In the genomic region with DNA sequence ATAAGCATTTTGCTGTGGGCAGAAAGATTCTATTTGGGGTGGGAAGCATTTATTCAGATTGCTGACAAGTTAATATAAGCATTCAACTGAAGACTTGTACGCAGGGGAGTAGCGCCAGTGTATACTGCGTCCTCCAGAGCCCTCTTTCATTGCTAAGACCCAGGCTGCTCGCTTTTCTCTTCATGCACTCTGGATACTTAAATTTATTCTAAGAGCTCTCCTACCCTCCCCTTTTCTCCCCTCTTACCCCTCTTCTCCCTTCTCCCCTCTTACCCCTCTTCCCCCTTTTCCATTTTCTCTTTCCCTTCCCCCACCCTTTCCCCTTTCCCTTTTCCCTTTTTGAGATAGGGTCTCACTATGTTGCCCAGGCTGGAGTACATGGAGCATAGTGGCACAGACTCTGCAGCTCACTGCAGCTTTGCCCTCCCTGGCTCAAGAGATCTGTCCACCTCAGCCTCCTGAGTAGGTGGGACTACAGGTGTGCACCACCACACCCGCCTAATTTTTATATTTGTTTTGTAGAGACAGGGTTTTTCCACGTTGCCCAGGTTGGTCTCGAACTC, we compare ENCODE assay signal across 24 cellular contexts.
DNase-seq lines count a peak whose midpoint lies in the region; ATAC-seq and TF ChIP-seq lines count a peak whose summit lies in the region.
"Had no signal": no experiment of that assay in that cellular context is flagged by ENCODE, and none has a peak within 500 bp of the region (broad histone marks: within the 10 kb centered on the region; RNA-seq: fewer than 3 reads in every experiment).

No MANE protein-coding gene starts in this region.

- H3K4me3 ChIP-seq in DOHH2 (ENCODE audit: low read length) (no peak overlapping the region), adipocyte (ENCODE audit: low read length) (peak overlapping the region; percentile 44), right lobe of liver (no peak overlapping the region), GM23338 (no peak overlapping the region)
- H3K4me3 ChIP-seq: lower lobe of right lung, psoas muscle had no signal

- peaks cover 98% of the 10 kb centered on the region for H3K4me1 Mint-ChIP-seq in stimulated activated memory B cell treated with anti-CD40 and anti-IgM and Interleukin-4, amounts not matched to agents 10 μg/mL and 1 μg/mL and 100 μg/mL, for 72 hours
- peaks cover 28% of the 10 kb centered on the region for H3K4me1 Mint-ChIP-seq in GM23338
- no peaks in the 10 kb centered on the region for H3K4me1 Mint-ChIP-seq in activated CD8-positive, alpha-beta T cell treated with anti-CD3 and anti-CD28 coated beads, Interleukin-2, amount 10 ng/mL, durations not matched to agents 7 days and 5 days (ENCODE audit: low read depth)
- H3K4me1 Mint-ChIP-seq in activated T-cell treated with anti-CD3 and anti-CD28 coated beads, Interleukin-2, amount 50 U/mL, for 4 hours (ENCODE audit: low read depth): no peaks in the 10 kb centered on the region
- H3K4me1 Mint-ChIP-seq: activated naive CD8-positive, alpha-beta T cell treated with anti-CD3 and anti-CD28 coated beads, Interleukin-2, amount 10 ng/mL, durations not matched to agents 7 days and 5 days; naive thymus-derived CD4-positive, alpha-beta T cell had no signal

- H3K79me2 ChIP-seq in DOHH2 (ENCODE audit: control insufficient read depth, low read length) (peaks cover 100% of the 10 kb centered on the region), GM23338 (replicated peaks; ENCODE audit: insufficient read depth) (peaks cover 3% of the 10 kb centered on the region; the same call in 1 of the 2 replicates)

- WGBS in right lobe of liver (ENCODE audit: insufficient coverage, low coverage, low lambda C conversion rate, missing lambda C conversion rate): 88% methylated on average over 5 of the region's 7 CpGs

- no peak for TF ChIP-seq CTCF in DOHH2 (IDR thresholded peaks at IDR 0.05; ENCODE audit: low read depth, low read length, poor library complexity, severe bottlenecking)
- no peak for TF ChIP-seq CTCF in right lobe of liver (IDR thresholded peaks at IDR 0.05)
- no peak for TF ChIP-seq CTCF in GM23338 (conservative IDR thresholded peaks at IDR 0.05; ENCODE audit: low read depth in 2 of 2)

- H3K27me3 ChIP-seq in DOHH2 (ENCODE audit: control insufficient read depth, low read length): no peaks in the 10 kb centered on the region
- H3K27me3 ChIP-seq in adipocyte (replicated peaks; ENCODE audit: control insufficient read depth, insufficient read depth, low read length): no peaks in the 10 kb centered on the region
- H3K27me3 ChIP-seq in right lobe of liver: no peaks in the 10 kb centered on the region
- no peaks in the 10 kb centered on the region for H3K27me3 ChIP-seq in GM23338 (ENCODE audit: insufficient read depth)

- peaks cover 47% of the 10 kb centered on the region for H3F3A ChIP-seq in DOHH2 (ENCODE audit: control insufficient read depth, insufficient read depth)
- H3F3A ChIP-seq in GM23338 (replicated peaks; ENCODE audit: low read depth): no peaks in the 10 kb centered on the region

- H3K4me3 Mint-ChIP-seq in stimulated activated memory B cell treated with anti-CD40 and anti-IgM and Interleukin-4, amounts not matched to agents 10 μg/mL and 1 μg/mL and 100 μg/mL, for 72 hours: no peak overlapping the region
- no peak overlapping the region for H3K4me3 Mint-ChIP-seq in GM23338
- H3K4me3 Mint-ChIP-seq in activated CD8-positive, alpha-beta T cell treated with anti-CD3 and anti-CD28 coated beads, Interleukin-2, amount 10 ng/mL, durations not matched to agents 7 days and 5 days: no peak overlapping the region
- no peak overlapping the region for H3K4me3 Mint-ChIP-seq in activated T-cell treated with anti-CD3 and anti-CD28 coated beads, Interleukin-2, amount 50 U/mL, for 4 hours
- H3K4me3 Mint-ChIP-seq: activated naive CD8-positive, alpha-beta T cell treated with anti-CD3 and anti-CD28 coated beads, Interleukin-2, amount 10 ng/mL, durations not matched to agents 7 days and 5 days; CD8-positive, alpha-beta T cell; naive thymus-derived CD4-positive, alpha-beta T cell had no signal

- no peaks in the 10 kb centered on the region for H4K20me1 ChIP-seq in DOHH2 (ENCODE audit: control insufficient read depth, insufficient read depth, low read depth, low read length)
- no peaks in the 10 kb centered on the region for H4K20me1 ChIP-seq in GM23338 (replicated peaks; ENCODE audit: insufficient read depth)

- H2AFZ ChIP-seq in GM23338: no peak overlapping the region

- H3K27ac ChIP-seq in DOHH2 (ENCODE audit: low read depth, low read length) (peak overlapping the region; percentile 92), right lobe of liver (peak overlapping the region; percentile 58 to 91 (median 84)), GM23338 (ENCODE audit: low read depth) (no peak overlapping the region)
- H3K27ac ChIP-seq: lower lobe of right lung, psoas muscle had no signal

- peak overlapping the region; percentile 92 for H3K27ac Mint-ChIP-seq in stimulated activated memory B cell treated with anti-CD40 and anti-IgM and Interleukin-4, amounts not matched to agents 10 μg/mL and 1 μg/mL and 100 μg/mL, for 72 hours
- no peak overlapping the region for H3K27ac Mint-ChIP-seq in GM23338
- H3K27ac Mint-ChIP-seq in activated CD8-positive, alpha-beta T cell treated with anti-CD3 and anti-CD28 coated beads, Interleukin-2, amount 10 ng/mL, durations not matched to agents 7 days and 5 days: no peak overlapping the region
- H3K27ac Mint-ChIP-seq: activated naive CD8-positive, alpha-beta T cell treated with anti-CD3 and anti-CD28 coated beads, Interleukin-2, amount 10 ng/mL, durations not matched to agents 7 days and 5 days; CD8-positive, alpha-beta T cell; naive thymus-derived CD4-positive, alpha-beta T cell had no signal

- TF ChIP-seq POLR2A in right lobe of liver (IDR thresholded peaks at IDR 0.05): no peak

- POLR2A ChIA-PET in activated CD8-positive, alpha-beta T cell treated with anti-CD3 and anti-CD28 coated beads, Interleukin-2, amount 10 ng/mL, durations not matched to agents 7 days and 5 days (lab: Charles Lee): no interaction called here

- intact Hi-C loops in right lobe of liver (cut with DNase I): no loop called here

- peaks cover 30% of the 10 kb centered on the region for H3K36me3 Mint-ChIP-seq in stimulated activated memory B cell treated with anti-CD40 and anti-IgM and Interleukin-4, amounts not matched to agents 10 μg/mL and 1 μg/mL and 100 μg/mL, for 72 hours
- H3K36me3 Mint-ChIP-seq in GM23338 (ENCODE audit: low read depth): no peaks in the 10 kb centered on the region
- H3K36me3 Mint-ChIP-seq in activated CD8-positive, alpha-beta T cell treated with anti-CD3 and anti-CD28 coated beads, Interleukin-2, amount 10 ng/mL, durations not matched to agents 7 days and 5 days (ENCODE audit: low read depth): no peaks in the 10 kb centered on the region
- H3K36me3 Mint-ChIP-seq in activated T-cell treated with anti-CD3 and anti-CD28 coated beads, Interleukin-2, amount 50 U/mL, for 4 hours (ENCODE audit: insufficient read depth): no peaks in the 10 kb centered on the region
- H3K36me3 Mint-ChIP-seq: activated naive CD8-positive, alpha-beta T cell treated with anti-CD3 and anti-CD28 coated beads, Interleukin-2, amount 10 ng/mL, durations not matched to agents 7 days and 5 days; CD8-positive, alpha-beta T cell; naive thymus-derived CD4-positive, alpha-beta T cell had no signal

- H3K9me3 ChIP-seq in DOHH2 (ENCODE audit: control insufficient read depth, insufficient read depth, low read length): peaks cover 6% of the 10 kb centered on the region; the same call in 1 of the 2 replicates
- H3K9me3 ChIP-seq in adipocyte (ENCODE audit: control insufficient read depth, low read length): no peaks in the 10 kb centered on the region
- no peaks in the 10 kb centered on the region for H3K9me3 ChIP-seq in right lobe of liver
- H3K9me3 ChIP-seq: lower lobe of right lung, psoas muscle had no signal

- H3K4me2 ChIP-seq in DOHH2 (ENCODE audit: low read length): peak overlapping the region; percentile 82
- H3K4me2 ChIP-seq in GM23338: no peak overlapping the region

- no peaks in the 10 kb centered on the region for H3K9me3 Mint-ChIP-seq in stimulated activated memory B cell treated with anti-CD40 and anti-IgM and Interleukin-4, amounts not matched to agents 10 μg/mL and 1 μg/mL and 100 μg/mL, for 72 hours
- no peaks in the 10 kb centered on the region for H3K9me3 Mint-ChIP-seq in GM23338
- H3K9me3 Mint-ChIP-seq in activated CD8-positive, alpha-beta T cell treated with anti-CD3 and anti-CD28 coated beads, Interleukin-2, amount 10 ng/mL, durations not matched to agents 7 days and 5 days (ENCODE audit: insufficient read depth): no peaks in the 10 kb centered on the region
- no peaks in the 10 kb centered on the region for H3K9me3 Mint-ChIP-seq in activated T-cell treated with anti-CD3 and anti-CD28 coated beads, Interleukin-2, amount 50 U/mL, for 4 hours
- H3K9me3 Mint-ChIP-seq: activated naive CD8-positive, alpha-beta T cell treated with anti-CD3 and anti-CD28 coated beads, Interleukin-2, amount 10 ng/mL, durations not matched to agents 7 days and 5 days; CD8-positive, alpha-beta T cell had no signal

- H3K4me1 ChIP-seq in DOHH2 (ENCODE audit: control insufficient read depth, low read length) (peaks cover 100% of the 10 kb centered on the region), adipocyte (ENCODE audit: control insufficient read depth, insufficient read depth, low read length) (peaks cover 41% of the 10 kb centered on the region), right lobe of liver (peaks cover 0 to 75% (median 30%) of the 10 kb centered on the region in 4 donors), GM23338 (ENCODE audit: insufficient read depth) (peaks cover 17% of the 10 kb centered on the region)

- H3K27me3 Mint-ChIP-seq in stimulated activated memory B cell treated with anti-CD40 and anti-IgM and Interleukin-4, amounts not matched to agents 10 μg/mL and 1 μg/mL and 100 μg/mL, for 72 hours: no peaks in the 10 kb centered on the region
- H3K27me3 Mint-ChIP-seq in GM23338 (ENCODE audit: insufficient read depth, low read depth, poor library complexity): no peaks in the 10 kb centered on the region
- H3K27me3 Mint-ChIP-seq in activated CD8-positive, alpha-beta T cell treated with anti-CD3 and anti-CD28 coated beads, Interleukin-2, amount 10 ng/mL, durations not matched to agents 7 days and 5 days (ENCODE audit: low read depth): no peaks in the 10 kb centered on the region
- no peaks in the 10 kb centered on the region for H3K27me3 Mint-ChIP-seq in activated T-cell treated with anti-CD3 and anti-CD28 coated beads, Interleukin-2, amount 50 U/mL, for 4 hours (ENCODE audit: low read depth)
- H3K27me3 Mint-ChIP-seq: activated naive CD8-positive, alpha-beta T cell treated with anti-CD3 and anti-CD28 coated beads, Interleukin-2, amount 10 ng/mL, durations not matched to agents 7 days and 5 days; naive thymus-derived CD4-positive, alpha-beta T cell had no signal

- no peaks in the 10 kb centered on the region for H3K9me2 ChIP-seq in DOHH2 (replicated peaks; ENCODE audit: control insufficient read depth, low read length)
- no peaks in the 10 kb centered on the region for H3K9me2 ChIP-seq in GM23338 (ENCODE audit: insufficient read depth)

- ATAC-seq in right lobe of liver (no peak), GM23338 (no peak), HG02840 (IDR thresholded peaks at IDR 0.05; ENCODE audit: low FRiP score, unreplicated experiment) (no peak)
- no peak for ATAC-seq in stimulated activated memory B cell treated with anti-CD40 and anti-IgM and Interleukin-4, amounts not matched to agents 10 μg/mL and 1 μg/mL and 100 μg/mL, for 72 hours
- ATAC-seq in activated CD8-positive, alpha-beta T cell treated with anti-CD3 and anti-CD28 coated beads, Interleukin-2, amount 10 ng/mL, durations not matched to agents 7 days and 5 days: no peak
- ATAC-seq in activated T-cell treated with anti-CD3 and anti-CD28 coated beads, Interleukin-2, amount 50 U/mL, for 4 hours: no peak
- ATAC-seq: CD8-positive, alpha-beta T cell; lower lobe of right lung; naive thymus-derived CD4-positive, alpha-beta T cell had no signal

- CTCF ChIA-PET in activated CD8-positive, alpha-beta T cell treated with anti-CD3 and anti-CD28 coated beads, Interleukin-2, amount 10 ng/mL, durations not matched to agents 7 days and 5 days (lab: Charles Lee): no interaction called here

- peak overlapping the region; percentile 16 for H3K9ac ChIP-seq in adipocyte (ENCODE audit: low read length)

- H3K36me3 ChIP-seq in DOHH2 (ENCODE audit: control insufficient read depth, low read length): peaks cover 52% of the 10 kb centered on the region
- H3K36me3 ChIP-seq in adipocyte (ENCODE audit: control insufficient read depth, insufficient read depth, low read length, severe bottlenecking): no peaks in the 10 kb centered on the region
- no peaks in the 10 kb centered on the region for H3K36me3 ChIP-seq in right lobe of liver
- no peaks in the 10 kb centered on the region for H3K36me3 ChIP-seq in GM23338 (ENCODE audit: insufficient read depth)
- H3K36me3 ChIP-seq: lower lobe of right lung had no signal

- no peak for DNase-seq in adipocyte (ENCODE audit: low read depth)
- DNase-seq in right lobe of liver: no peak
- DNase-seq in GM23338 (ENCODE audit: low spot score): no peak
- DNase-seq in activated CD8-positive, alpha-beta T cell treated with anti-CD3 and anti-CD28 coated beads, Interleukin-2, amount 10 ng/mL, durations not matched to agents 7 days and 5 days: no peak
- DNase-seq in activated T-cell treated with anti-CD3 and anti-CD28 coated beads, Interleukin-2, amount 50 U/mL, for 4 hours: no peak
- DNase-seq: activated CD8-positive, alpha-beta memory T cell treated with anti-CD3 and anti-CD28 coated beads for 24 hours; activated naive CD8-positive, alpha-beta T cell treated with anti-CD3 and anti-CD28 coated beads, Interleukin-2, amount 10 ng/mL, durations not matched to agents 7 days and 5 days; CD8-positive, alpha-beta T cell; erythroblast; H7; Kasumi-1; lower lobe of right lung; naive thymus-derived CD4-positive, alpha-beta T cell; NCI-H1105; NCI-H2107; NCI-H524 treated with DMSO at 0.1 percent for 48 hours; OCI-M1; psoas muscle; SIG-M5; T-helper 2 cell; trophoblast cell had no signal
